Comparison of ENCODE assay signal across 38 cellular contexts in the genomic region with DNA sequence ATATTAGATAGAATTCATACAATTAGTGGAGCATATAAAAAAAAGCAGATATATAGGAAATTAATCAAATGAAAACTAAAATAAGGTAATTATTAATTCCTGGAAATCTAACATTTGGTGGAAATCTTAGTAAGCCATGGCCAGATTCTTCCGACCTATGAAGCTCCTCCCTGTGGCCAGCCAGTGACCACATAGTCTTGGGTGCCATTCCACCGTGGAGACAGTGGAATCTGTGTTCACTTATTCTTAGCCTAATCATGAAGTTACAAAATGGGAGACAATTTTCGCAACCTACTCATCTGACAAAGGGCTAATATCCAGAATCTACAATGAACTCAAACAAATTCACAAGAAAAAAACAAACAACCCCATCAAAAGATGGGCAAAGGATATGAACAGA.
"Had no signal": no experiment of that assay in that cellular context is flagged by ENCODE, and none has a peak within 500 bp of the region (broad histone marks: within the 10 kb centered on the region; RNA-seq: fewer than 3 reads in every experiment).

No MANE protein-coding gene starts in this region.

- H3K4me1 Mint-ChIP-seq: activated naive CD4-positive, alpha-beta T cell treated with anti-CD3 and anti-CD28 coated beads, Interleukin-2, amount 10 ng/mL, durations not matched to agents 7 days and 5 days; activated naive CD4-positive, alpha-beta T cell treated with anti-CD3 and anti-CD28 coated beads, Interleukin-2, amount 50 U/mL, for 24 hours; activated naive CD8-positive, alpha-beta T cell treated with anti-CD3 and anti-CD28 coated beads for 36 hours; activated naive CD8-positive, alpha-beta T cell treated with anti-CD3 and anti-CD28 coated beads, Interleukin-2, amount 10 ng/mL, durations not matched to agents 7 days and 5 days; activated naive CD8-positive, alpha-beta T cell treated with anti-CD3 and anti-CD28 coated beads, Interleukin-2, amount 50 U/mL, for 24 hours; activated T-helper 17 cell treated with anti-CD3 and anti-CD28 coated beads, Interleukin-2, amount 50 U/mL, for 72 hours; brain; central memory CD8-positive, alpha-beta T cell had no signal

- H3K9me3 Mint-ChIP-seq: activated T-helper 1 cell treated with anti-CD3 and anti-CD28 coated beads, Interleukin-12 subunit alpha, Interleukin-12 subunit beta, Interleukin-2, Interleukin-4 antibody, amounts not matched to agents 30 ng/mL and 10 ng/mL and 1 ng/mL, durations not matched to agents 14 hours and 24 hours and 36 hours had no signal

- H3K4me1 ChIP-seq: adrenal gland, ascending aorta, body of pancreas, breast epithelium had no signal

- H3K4me3 Mint-ChIP-seq: activated naive CD4-positive, alpha-beta T cell treated with anti-CD3 and anti-CD28 coated beads for 36 hours; activated naive CD4-positive, alpha-beta T cell treated with anti-CD3 and anti-CD28 coated beads, Interleukin-2, amount 10 ng/mL, durations not matched to agents 7 days and 5 days; activated naive CD4-positive, alpha-beta T cell treated with anti-CD3 and anti-CD28 coated beads, Interleukin-2, amount 50 U/mL, for 24 hours; activated naive CD8-positive, alpha-beta T cell; activated naive CD8-positive, alpha-beta T cell treated with anti-CD3 and anti-CD28 coated beads for 36 hours; activated naive CD8-positive, alpha-beta T cell treated with anti-CD3 and anti-CD28 coated beads, Interleukin-2, amount 10 ng/mL, durations not matched to agents 7 days and 5 days; activated naive CD8-positive, alpha-beta T cell treated with anti-CD3 and anti-CD28 coated beads, Interleukin-2, amount 50 U/mL, for 24 hours; activated T-cell treated with anti-CD3 and anti-CD28 coated beads, Interleukin-2, amount 50 U/mL, for 24 hours; activated T-cell treated with anti-CD3 and anti-CD28 coated beads, Interleukin-2, amount 50 U/mL, for 4 hours; activated T-cell treated with anti-CD3 and anti-CD28 coated beads, Interleukin-2, amount 50 U/mL, for 72 hours; activated T-helper 1 cell treated with anti-CD3 and anti-CD28 coated beads, Interleukin-12 subunit alpha, Interleukin-12 subunit beta, Interleukin-2, Interleukin-4 antibody, amounts not matched to agents 30 ng/mL and 10 ng/mL and 1 ng/mL, durations not matched to agents 14 hours and 24 hours and 36 hours; activated T-helper 17 cell treated with anti-CD3 and anti-CD28 coated beads, Interleukin-2, amount 50 U/mL, for 72 hours; brain; central memory CD8-positive, alpha-beta T cell had no signal

- H3K36me3 ChIP-seq: adrenal gland, ascending aorta, brain microvascular endothelial cell, breast epithelium, cardiac muscle cell had no signal

- H3K27me3 Mint-ChIP-seq: activated naive CD4-positive, alpha-beta T cell treated with anti-CD3 and anti-CD28 coated beads, Interleukin-2, amount 10 ng/mL, durations not matched to agents 7 days and 5 days; activated naive CD4-positive, alpha-beta T cell treated with anti-CD3 and anti-CD28 coated beads, Interleukin-2, amount 50 U/mL, for 24 hours; activated naive CD8-positive, alpha-beta T cell; activated naive CD8-positive, alpha-beta T cell treated with anti-CD3 and anti-CD28 coated beads for 36 hours; activated naive CD8-positive, alpha-beta T cell treated with anti-CD3 and anti-CD28 coated beads, Interleukin-2, amount 10 ng/mL, durations not matched to agents 7 days and 5 days; activated naive CD8-positive, alpha-beta T cell treated with anti-CD3 and anti-CD28 coated beads, Interleukin-2, amount 50 U/mL, for 24 hours; activated T-cell treated with anti-CD3 and anti-CD28 coated beads, Interleukin-2, amount 50 U/mL, for 24 hours; activated T-helper 17 cell treated with anti-CD3 and anti-CD28 coated beads, Interleukin-2, amount 50 U/mL, for 72 hours; central memory CD8-positive, alpha-beta T cell had no signal

- DNase-seq: activated effector memory CD4-positive, alpha-beta T cell treated with anti-CD3 and anti-CD28 coated beads, Interleukin-2, amount 50 U/mL, for 16 hours; activated effector memory CD4-positive, alpha-beta T cell treated with Interleukin-2 at 50 U/mL for 16 hours; activated gamma-delta T cell; activated gamma-delta T cell treated with Interleukin-2 at 50 U/mL for 16 hours; activated naive CD4-positive, alpha-beta T cell; activated naive CD4-positive, alpha-beta T cell treated with anti-CD3 and anti-CD28 coated beads for 36 hours; activated naive CD4-positive, alpha-beta T cell treated with anti-CD3 and anti-CD28 coated beads, Interleukin-2, amount 10 ng/mL, durations not matched to agents 7 days and 5 days; activated naive CD4-positive, alpha-beta T cell treated with anti-CD3 and anti-CD28 coated beads, Interleukin-2, amount 50 U/mL, for 16 hours; activated naive CD4-positive, alpha-beta T cell treated with Interleukin-2 at 50 U/mL for 16 hours; activated naive CD8-positive, alpha-beta T cell treated with anti-CD3 and anti-CD28 coated beads for 36 hours; activated naive CD8-positive, alpha-beta T cell treated with anti-CD3 and anti-CD28 coated beads, Interleukin-2, amount 10 ng/mL, durations not matched to agents 7 days and 5 days; activated naive CD8-positive, alpha-beta T cell treated with anti-CD3 and anti-CD28 coated beads, Interleukin-2, amount 50 U/mL, for 24 hours; activated T-cell treated with anti-CD3 and anti-CD28 coated beads for 4 hours; activated T-cell treated with anti-CD3 and anti-CD28 coated beads, Interleukin-2, amount 50 U/mL, for 1 hour; activated T-cell treated with anti-CD3 and anti-CD28 coated beads, Interleukin-2, amount 50 U/mL, for 24 hours; activated T-cell treated with anti-CD3 and anti-CD28 coated beads, Interleukin-2, amount 50 U/mL, for 4 hours; activated T-cell treated with anti-CD3 and anti-CD28 coated beads, Interleukin-2, amount 50 U/mL, for 48 hours; activated T-cell treated with anti-CD3 and anti-CD28 coated beads, Interleukin-2, amount 50 U/mL, for 72 hours; adrenal gland; amniotic stem cell; amygdala; anterior cingulate cortex; aorta; body of pancreas; brain microvascular endothelial cell; caudate nucleus; central memory CD4-positive, alpha-beta T cell had no signal

- H3K4me3 ChIP-seq: adrenal gland, ascending aorta, body of pancreas, breast epithelium, cardiac muscle cell had no signal

- H3K27me3 ChIP-seq: adrenal gland, ascending aorta, body of pancreas, brain microvascular endothelial cell, breast epithelium, cardiac muscle cell had no signal

- ATAC-seq: activated naive CD4-positive, alpha-beta T cell treated with anti-CD3 and anti-CD28 coated beads, Interleukin-2, amount 50 U/mL, for 72 hours; activated naive CD8-positive, alpha-beta T cell treated with anti-CD3 and anti-CD28 coated beads, Interleukin-2, amount 50 U/mL, for 24 hours; activated T-cell treated with anti-CD3 and anti-CD28 coated beads, Interleukin-2, amount 50 U/mL, for 4 hours; activated T-cell treated with anti-CD3 and anti-CD28 coated beads, Interleukin-2, amount 50 U/mL, for 72 hours; activated T-helper 17 cell treated with anti-CD3 and anti-CD28 coated beads, Interleukin-2, amount 50 U/mL, for 72 hours; body of pancreas had no signal

- H3K9me3 ChIP-seq: adrenal gland, ascending aorta, body of pancreas, breast epithelium had no signal

- H3K27ac ChIP-seq: adrenal gland, ascending aorta, body of pancreas, brain microvascular endothelial cell, breast epithelium, cardiac muscle cell had no signal

- H3K36me3 Mint-ChIP-seq: activated naive CD4-positive, alpha-beta T cell treated with anti-CD3 and anti-CD28 coated beads, Interleukin-2, amount 10 ng/mL, durations not matched to agents 7 days and 5 days; activated naive CD4-positive, alpha-beta T cell treated with anti-CD3 and anti-CD28 coated beads, Interleukin-2, amount 50 U/mL, for 24 hours; activated naive CD4-positive, alpha-beta T cell treated with anti-CD3 and anti-CD28 coated beads, Interleukin-2, amount 50 U/mL, for 72 hours; activated naive CD8-positive, alpha-beta T cell; activated naive CD8-positive, alpha-beta T cell treated with anti-CD3 and anti-CD28 coated beads for 36 hours; activated naive CD8-positive, alpha-beta T cell treated with anti-CD3 and anti-CD28 coated beads, Interleukin-2, amount 10 ng/mL, durations not matched to agents 7 days and 5 days; brain had no signal

- H3K27ac Mint-ChIP-seq: activated naive CD4-positive, alpha-beta T cell treated with anti-CD3 and anti-CD28 coated beads for 36 hours; activated naive CD4-positive, alpha-beta T cell treated with anti-CD3 and anti-CD28 coated beads, Interleukin-2, amount 10 ng/mL, durations not matched to agents 7 days and 5 days; activated naive CD4-positive, alpha-beta T cell treated with anti-CD3 and anti-CD28 coated beads, Interleukin-2, amount 50 U/mL, for 24 hours; activated naive CD4-positive, alpha-beta T cell treated with anti-CD3 and anti-CD28 coated beads, Interleukin-2, amount 50 U/mL, for 72 hours; activated naive CD8-positive, alpha-beta T cell; activated naive CD8-positive, alpha-beta T cell treated with anti-CD3 and anti-CD28 coated beads for 36 hours; activated naive CD8-positive, alpha-beta T cell treated with anti-CD3 and anti-CD28 coated beads, Interleukin-2, amount 10 ng/mL, durations not matched to agents 7 days and 5 days; activated naive CD8-positive, alpha-beta T cell treated with anti-CD3 and anti-CD28 coated beads, Interleukin-2, amount 50 U/mL, for 24 hours; activated T-cell treated with anti-CD3 and anti-CD28 coated beads, Interleukin-2, amount 50 U/mL, for 24 hours; activated T-cell treated with anti-CD3 and anti-CD28 coated beads, Interleukin-2, amount 50 U/mL, for 72 hours; activated T-helper 1 cell treated with anti-CD3 and anti-CD28 coated beads, Interleukin-12 subunit alpha, Interleukin-12 subunit beta, Interleukin-2, Interleukin-4 antibody, amounts not matched to agents 30 ng/mL and 10 ng/mL and 1 ng/mL, durations not matched to agents 14 hours and 24 hours and 36 hours; activated T-helper 17 cell treated with anti-CD3 and anti-CD28 coated beads, Interleukin-2, amount 50 U/mL, for 72 hours; activated T-helper 2 cell treated with anti-CD3 and anti-CD28 coated beads, Interferon-gamma antibody, Interleukin-2, Interleukin-4, amounts not matched to agents 10 μg/mL and 5 μg/mL and 100 μg/mL, durations not matched to agents 14 hours and 24 hours and 36 hours; brain had no signal
